In the genomic region with DNA sequence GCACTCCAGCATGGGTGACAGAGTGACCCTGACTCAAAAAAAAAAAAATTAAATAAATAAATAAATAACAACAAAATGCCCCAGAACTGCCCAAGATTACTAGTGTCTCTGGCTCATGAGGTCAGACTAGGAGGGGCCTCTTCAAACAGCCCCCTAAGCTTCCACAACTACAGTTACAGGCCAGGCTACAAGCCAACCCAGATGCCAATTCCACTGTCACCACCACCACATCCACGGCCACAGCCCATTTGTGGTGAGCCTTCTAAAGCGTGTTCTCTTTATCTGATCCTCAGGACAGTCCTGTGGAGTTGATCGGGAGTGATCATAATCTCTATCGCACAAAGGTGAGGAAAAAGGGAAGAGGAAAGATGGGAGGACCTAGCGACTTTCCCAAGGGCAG, we compare ENCODE assay signal across 16 cellular contexts. TPM values are rescaled to one million over a fixed set of nuclear protein-coding genes. Genes with fewer than 3 reads are reported as not detected.
DNase-seq lines count a peak whose midpoint lies in the region; ATAC-seq, FAIRE-seq and TF ChIP-seq lines count a peak whose summit lies in the region.
"Had no signal": no experiment of that assay in that cellular context is flagged by ENCODE, and none has a peak within 500 bp of the region (broad histone marks: within the 10 kb centered on the region; RNA-seq: fewer than 3 reads in every experiment).

No MANE protein-coding gene starts in this region.

- H3K27me3 ChIP-seq in Caco-2 (replicated peaks; ENCODE audit: control insufficient read depth, insufficient read depth, low read length): no peaks in the 10 kb centered on the region
- H3K27me3 ChIP-seq in RWPE2 (ENCODE audit: insufficient read depth, poor library complexity, severe bottlenecking): no peaks in the 10 kb centered on the region
- H3K27me3 ChIP-seq in keratinocyte (ENCODE audit: control insufficient read depth, extremely low read depth, insufficient read depth, low read length): no peaks in the 10 kb centered on the region
- H3K27me3 ChIP-seq: Peyer's patch, SJCRH30 had no signal

- no peak overlapping the region for H3K4me2 ChIP-seq in keratinocyte (ENCODE audit: control insufficient read depth, extremely low read depth, insufficient read depth, low read depth, low read length)

- TF ChIP-seq CTCF in Caco-2 (IDR thresholded peaks at IDR 0.05; ENCODE audit: insufficient read depth in 1 of 2, low read depth in 1 of 2, low read length in 1 of 2, severe bottlenecking in 1 of 2, unreplicated experiment in 1 of 2) (no peak), RWPE2 (IDR thresholded peaks at IDR 0.05; ENCODE audit: poor library complexity, severe bottlenecking) (no peak), keratinocyte (optimal IDR thresholded peaks at IDR 0.05 in 1 of 3, IDR thresholded peaks at IDR 0.05 in 1 of 3, conservative IDR thresholded peaks at IDR 0.05 in 1 of 3; ENCODE audit: extremely low read depth in 1 of 3, insufficient read depth in 2 of 3, low read length in 3 of 3) (no peak), progenitor cell of endocrine pancreas (IDR thresholded peaks at IDR 0.05; ENCODE audit: unreplicated experiment) (no peak)

- H3K9me3 Mint-ChIP-seq in Caco-2 (ENCODE audit: unreplicated experiment) (no peaks in the 10 kb centered on the region), progenitor cell of endocrine pancreas (ENCODE audit: low read depth) (no peaks in the 10 kb centered on the region)
- H3K9me3 Mint-ChIP-seq: CD8-positive, alpha-beta T cell had no signal

- H3K27me3 Mint-ChIP-seq in Caco-2 (ENCODE audit: insufficient read depth, unreplicated experiment) (no peaks in the 10 kb centered on the region), progenitor cell of endocrine pancreas (no peaks in the 10 kb centered on the region)

- CTCF ChIA-PET in Caco-2 (lab: Charles Lee): no interaction called here

- H3K36me3 Mint-ChIP-seq in Caco-2 (ENCODE audit: insufficient read depth, unreplicated experiment) (peaks cover 6% of the 10 kb centered on the region), progenitor cell of endocrine pancreas (ENCODE audit: insufficient read depth) (no peaks in the 10 kb centered on the region)
- H3K36me3 Mint-ChIP-seq: CD8-positive, alpha-beta T cell had no signal

- DNase-seq in Caco-2 (no peak), RWPE2 (ENCODE audit: low spot score) (no peak), keratinocyte (ENCODE audit: low read depth, low spot score) (no peak), progenitor cell of endocrine pancreas (ENCODE audit: low spot score, unreplicated experiment) (no peak), DMS153 treated with DMSO at 0.1 percent for 48 hours (lab: John Stamatoyannopoulos, UW; ENCODE audit: unreplicated experiment) (no peak), D341Med (ENCODE audit: low spot score) (no peak)
- DNase-seq: CD8-positive, alpha-beta T cell; MM.1S; NCI-H2029; NCI-H510A treated with DMSO at 0.1 percent for 48 hours; Peyer's patch; SJCRH30 had no signal

- H2AFZ ChIP-seq in keratinocyte (ENCODE audit: control insufficient read depth, low read length): no peak overlapping the region

- peak overlapping the region; percentile 99 for H3K27ac ChIP-seq in RWPE2 (ENCODE audit: poor library complexity, severe bottlenecking)
- peak overlapping the region; percentile 13 for H3K27ac ChIP-seq in keratinocyte (ENCODE audit: control insufficient read depth, insufficient read depth, low read length)
- H3K27ac ChIP-seq: Peyer's patch, SJCRH30 had no signal

- H3K79me2 ChIP-seq in keratinocyte (ENCODE audit: control insufficient read depth, insufficient read depth, low read length): peaks cover 38% of the 10 kb centered on the region

- no peaks in the 10 kb centered on the region for H3K9me1 ChIP-seq in keratinocyte (ENCODE audit: control insufficient read depth, extremely low read depth, insufficient read depth, low read length)

- no peak overlapping the region for H3K4me3 Mint-ChIP-seq in Caco-2 (ENCODE audit: unreplicated experiment)
- no peak overlapping the region for H3K4me3 Mint-ChIP-seq in progenitor cell of endocrine pancreas (ENCODE audit: low read depth)
- H3K4me3 Mint-ChIP-seq: CD8-positive, alpha-beta T cell had no signal

- no TSS peak for BruUV-seq in Caco-2 (replicated peaks; lab: Mats Ljungman, UMichigan)

- ATAC-seq in RWPE2 (ENCODE audit: low read depth): no peak
- ATAC-seq in GM19463 (IDR thresholded peaks at IDR 0.05; ENCODE audit: unreplicated experiment): no peak
- no peak for ATAC-seq in GM19035 (IDR thresholded peaks at IDR 0.05; ENCODE audit: unreplicated experiment)
- ATAC-seq: CD8-positive, alpha-beta T cell; HepG2 had no signal

- no peak overlapping the region for H3K9ac ChIP-seq in keratinocyte (ENCODE audit: control insufficient read depth, extremely low read depth, insufficient read depth, low read length)

- no peak for FAIRE-seq in keratinocyte (lab: Jason Lieb, UNC)
- FAIRE-seq: H54, HepG2 had no signal

- H3K36me3 ChIP-seq in Caco-2 (ENCODE audit: control insufficient read depth, insufficient read depth, low read length) (no peaks in the 10 kb centered on the region), RWPE2 (ENCODE audit: low read depth) (peaks cover 38% of the 10 kb centered on the region), keratinocyte (ENCODE audit: control insufficient read depth in 2 of 2, extremely low read depth in 1 of 2, insufficient read depth in 2 of 2, low read length in 2 of 2) (peaks cover 1 to 8% of the 10 kb centered on the region in 2 experiments)
- H3K36me3 ChIP-seq: Peyer's patch, SJCRH30 had no signal

- POLR2A ChIA-PET in Caco-2 (lab: Charles Lee): no interaction called here

- no peaks in the 10 kb centered on the region for H3K9me3 ChIP-seq in Caco-2
- H3K9me3 ChIP-seq in RWPE2 (ENCODE audit: severe bottlenecking): no peaks in the 10 kb centered on the region
- H3K9me3 ChIP-seq in keratinocyte (ENCODE audit: control insufficient read depth, low read depth, low read length): no peaks in the 10 kb centered on the region
- H3K9me3 ChIP-seq: Peyer's patch, SJCRH30 had no signal

- H3K4me1 Mint-ChIP-seq in Caco-2 (ENCODE audit: low read depth, unreplicated experiment): peaks cover 25% of the 10 kb centered on the region
- peaks cover 16% of the 10 kb centered on the region for H3K4me1 Mint-ChIP-seq in progenitor cell of endocrine pancreas (ENCODE audit: low read depth)

- dilution Hi-C loops in keratinocyte (cut with MboI; ENCODE audit: extremely low pct_ligation_motif_present, low sequenced_read_pairs): no loop called here

- no peak overlapping the region for H3K4me3 ChIP-seq in Caco-2 (ENCODE audit: low read depth, low read length)
- no peak overlapping the region for H3K4me3 ChIP-seq in RWPE2 (ENCODE audit: severe bottlenecking)
- no peak overlapping the region for H3K4me3 ChIP-seq in keratinocyte (ENCODE audit: control insufficient read depth in 2 of 3, extremely low read depth in 1 of 3, insufficient read depth in 2 of 3, low read depth in 1 of 3, low read length in 3 of 3)
- H3K4me3 ChIP-seq: Peyer's patch, SJCRH30 had no signal

- intact Hi-C loops in Caco-2 (cut with micrococcal nuclease; ENCODE audit: unreplicated experiment): no loop called here

- no peaks in the 10 kb centered on the region for H4K20me1 ChIP-seq in keratinocyte (ENCODE audit: control insufficient read depth, extremely low read depth, insufficient read depth, low read length)

- H3K4me1 ChIP-seq in Caco-2 (peaks cover 36% of the 10 kb centered on the region), RWPE2 (ENCODE audit: insufficient read depth, poor library complexity, severe bottlenecking) (peaks cover 60% of the 10 kb centered on the region), keratinocyte (ENCODE audit: control insufficient read depth, extremely low read depth, insufficient read depth, low read length) (peaks cover 56% of the 10 kb centered on the region)
- H3K4me1 ChIP-seq: Peyer's patch had no signal

- H3K27ac Mint-ChIP-seq in Caco-2 (ENCODE audit: unreplicated experiment) (peak overlapping the region; percentile 29), progenitor cell of endocrine pancreas (peak overlapping the region; percentile 71)
- H3K27ac Mint-ChIP-seq: CD8-positive, alpha-beta T cell had no signal

RNA-seq across cellular contexts. Expression of a gene that starts 36.6 kb away (rescaled TPM):
- total RNA-seq in Caco-2 (2022) (37.1 and 40.4 TPM in 2 replicates), progenitor cell of endocrine pancreas (8.4 and 12.3 TPM in 2 replicates)
- 333 to 459 TPM (median 413 TPM) in 3 replicates for polyA plus RNA-seq in keratinocyte
- polyA plus RNA-seq in keratinocyte (2011; ENCODE audit: low read depth): 88.3 TPM
- polyA plus RNA-seq in keratinocyte (2011; cell fraction: cytosol; rRNA removed): 261 and 339 TPM in 2 replicates
- 517 and 626 TPM in 2 replicates for polyA plus RNA-seq in keratinocyte (2011; cell fraction: nucleus; rRNA removed)
- polyA plus RNA-seq in keratinocyte (2012; ENCODE audit: low replicate concordance): 111 and 285 TPM in 2 replicates
- 50.8 to 61.4 TPM (median 51.7 TPM) in 3 replicates for polyA minus RNA-seq in keratinocyte
- 394 TPM for polyA minus RNA-seq in keratinocyte (2011; cell fraction: cytosol; rRNA and poly(A)+ RNA removed)
- polyA minus RNA-seq in keratinocyte (2011; cell fraction: nucleus; rRNA and poly(A)+ RNA removed): 190 and 209 TPM in 2 replicates
- total RNA-seq: CD8-positive, alpha-beta T cell had no signal
